ENCODE assay signal across 1 cellular context in genomic region chr7:73937014-73937413, GRCh38.
TF ChIP-seq lines count a peak whose summit lies in the region.

No MANE protein-coding gene starts in this region.

TF ChIP-seq in K562, 482 proteins besides CTCF, POLR2A, EP300 and RAD21 (continued from another document):
- no peak for TF ChIP-seq ZNF12 (CRISPR knock-in tag; IDR thresholded peaks at IDR 0.05)
- TF ChIP-seq, protein P1, sequence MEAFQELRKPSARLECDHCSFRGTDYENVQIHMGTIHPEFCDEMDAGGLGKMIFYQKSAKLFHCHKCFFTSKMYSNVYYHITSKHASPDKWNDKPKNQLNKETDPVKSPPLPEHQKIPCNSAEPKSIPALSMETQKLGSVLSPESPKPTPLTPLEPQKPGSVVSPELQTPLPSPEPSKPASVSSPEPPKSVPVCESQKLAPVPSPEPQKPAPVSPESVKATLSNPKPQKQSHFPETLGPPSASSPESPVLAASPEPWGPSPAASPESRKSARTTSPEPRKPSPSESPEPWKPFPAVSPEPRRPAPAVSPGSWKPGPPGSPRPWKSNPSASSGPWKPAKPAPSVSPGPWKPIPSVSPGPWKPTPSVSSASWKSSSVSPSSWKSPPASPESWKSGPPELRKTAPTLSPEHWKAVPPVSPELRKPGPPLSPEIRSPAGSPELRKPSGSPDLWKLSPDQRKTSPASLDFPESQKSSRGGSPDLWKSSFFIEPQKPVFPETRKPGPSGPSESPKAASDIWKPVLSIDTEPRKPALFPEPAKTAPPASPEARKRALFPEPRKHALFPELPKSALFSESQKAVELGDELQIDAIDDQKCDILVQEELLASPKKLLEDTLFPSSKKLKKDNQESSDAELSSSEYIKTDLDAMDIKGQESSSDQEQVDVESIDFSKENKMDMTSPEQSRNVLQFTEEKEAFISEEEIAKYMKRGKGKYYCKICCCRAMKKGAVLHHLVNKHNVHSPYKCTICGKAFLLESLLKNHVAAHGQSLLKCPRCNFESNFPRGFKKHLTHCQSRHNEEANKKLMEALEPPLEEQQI (IDR thresholded peaks at IDR 0.05), result no peak
- no peak for TF ChIP-seq EHMT2 (IDR thresholded peaks at IDR 0.05)
- no peak for TF ChIP-seq ZNF717 (CRISPR knock-in tag; IDR thresholded peaks at IDR 0.05)
- no peak for TF ChIP-seq RUNX1 (IDR thresholded peaks at IDR 0.05; ENCODE audit: low read depth)
- TF ChIP-seq, protein P2, sequence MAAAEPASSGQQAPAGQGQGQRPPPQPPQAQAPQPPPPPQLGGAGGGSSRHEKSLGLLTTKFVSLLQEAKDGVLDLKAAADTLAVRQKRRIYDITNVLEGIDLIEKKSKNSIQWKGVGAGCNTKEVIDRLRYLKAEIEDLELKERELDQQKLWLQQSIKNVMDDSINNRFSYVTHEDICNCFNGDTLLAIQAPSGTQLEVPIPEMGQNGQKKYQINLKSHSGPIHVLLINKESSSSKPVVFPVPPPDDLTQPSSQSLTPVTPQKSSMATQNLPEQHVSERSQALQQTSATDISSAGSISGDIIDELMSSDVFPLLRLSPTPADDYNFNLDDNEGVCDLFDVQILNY (CRISPR knock-in tag; IDR thresholded peaks at IDR 0.05), result no peak
- TF ChIP-seq, protein P3, sequence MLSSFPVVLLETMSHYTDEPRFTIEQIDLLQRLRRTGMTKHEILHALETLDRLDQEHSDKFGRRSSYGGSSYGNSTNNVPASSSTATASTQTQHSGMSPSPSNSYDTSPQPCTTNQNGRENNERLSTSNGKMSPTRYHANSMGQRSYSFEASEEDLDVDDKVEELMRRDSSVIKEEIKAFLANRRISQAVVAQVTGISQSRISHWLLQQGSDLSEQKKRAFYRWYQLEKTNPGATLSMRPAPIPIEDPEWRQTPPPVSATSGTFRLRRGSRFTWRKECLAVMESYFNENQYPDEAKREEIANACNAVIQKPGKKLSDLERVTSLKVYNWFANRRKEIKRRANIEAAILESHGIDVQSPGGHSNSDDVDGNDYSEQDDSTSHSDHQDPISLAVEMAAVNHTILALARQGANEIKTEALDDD (IDR thresholded peaks at IDR 0.05), result no peak
